In genomic region chr4:139950568-139950967, GRCh38 we compare ENCODE assay signal across 8 cellular contexts.
DNase-seq lines count a peak whose midpoint lies in the region; ATAC-seq and TF ChIP-seq lines count a peak whose summit lies in the region.

No MANE protein-coding gene starts in this region.

- H3F3A ChIP-seq in Loucy (ENCODE audit: low read depth), result peaks cover 7% of the 10 kb centered on the region

- no peak for DNase-seq in endothelial cell (ENCODE audit: low spot score)
- no peak for DNase-seq in middle frontal gyrus (ENCODE audit: extremely low spot score, low spot score)
- DNase-seq in spleen, result no peak
- DNase-seq in testis, result no peak
- no peak for DNase-seq in NCI-H2171 treated with DMSO at 0.1 percent for 48 hours (lab: John Stamatoyannopoulos, UW)

- H3K79me2 ChIP-seq in Loucy (ENCODE audit: insufficient read depth, low read length), result peaks cover 27% of the 10 kb centered on the region

- H3K4me3 Mint-ChIP-seq in endothelial cell (ENCODE audit: unreplicated experiment), result peak overlapping the region; percentile 47

- TF ChIP-seq CTCF in Loucy (conservative IDR thresholded peaks at IDR 0.05; ENCODE audit: low read length), result no peak
- no peak for TF ChIP-seq CTCF in endothelial cell (IDR thresholded peaks at IDR 0.05; ENCODE audit: unreplicated experiment)
- no peak for TF ChIP-seq CTCF in spleen (IDR thresholded peaks at IDR 0.05 in 8 of 11, conservative IDR thresholded peaks at IDR 0.05 in 3 of 11)
- TF ChIP-seq CTCF in testis (IDR thresholded peaks at IDR 0.05), result no peak

- H3K4me3 ChIP-seq in Loucy (ENCODE audit: low read length, poor library complexity, severe bottlenecking) (peak overlapping the region; percentile 55), spleen (no peak overlapping the region), testis (no peak overlapping the region)

- H3K27ac Mint-ChIP-seq in endothelial cell (ENCODE audit: unreplicated experiment), result no peak overlapping the region

- H3K27ac ChIP-seq in spleen (peak overlapping the region in 4 of 8 donors; percentile 11 to 40 (median 21)), testis (no peak overlapping the region)

- no peaks in the 10 kb centered on the region for H3K9me3 ChIP-seq in Loucy (ENCODE audit: insufficient read depth, low read depth, low read length)
- peaks cover 0 to 5% (median 0%) of the 10 kb centered on the region in 8 donors for H3K9me3 ChIP-seq in spleen
- no peaks in the 10 kb centered on the region for H3K9me3 ChIP-seq in testis

- H3K9me3 Mint-ChIP-seq in endothelial cell (ENCODE audit: unreplicated experiment), result no peaks in the 10 kb centered on the region

- WGBS in spleen, 5 donors, result 22 to 44% (median 32%) methylated on average over 5 of the region's 5 CpGs
- WGBS in testis, 2 donors, result 84 to 86% methylated on average over 5 of the region's 5 CpGs

- peaks cover 13% of the 10 kb centered on the region for H3K36me3 Mint-ChIP-seq in endothelial cell (ENCODE audit: low read depth, unreplicated experiment)

- H3K4me1 Mint-ChIP-seq in endothelial cell (ENCODE audit: unreplicated experiment), result no peaks in the 10 kb centered on the region

- intact Hi-C loops in spleen (cut with DNase I; ENCODE audit: low total_unique reads) (no loop called here), testis (cut with DNase I; ENCODE audit: low total_unique reads) (no loop called here)

- no peak for TF ChIP-seq POLR2A in spleen (IDR thresholded peaks at IDR 0.05)
- no peak for TF ChIP-seq POLR2A in testis (IDR thresholded peaks at IDR 0.05)

- peak overlapping the region; percentile 72 for H3K4me2 ChIP-seq in Loucy (ENCODE audit: low read depth, low read length, poor library complexity, severe bottlenecking)

- H3K27me3 Mint-ChIP-seq in endothelial cell (ENCODE audit: unreplicated experiment), result peaks cover 2% of the 10 kb centered on the region

- peak overlapping the region; percentile 31 for H3K9ac ChIP-seq in Loucy (ENCODE audit: low read depth, low read length, poor library complexity, severe bottlenecking)

- H3K4me1 ChIP-seq in Loucy (ENCODE audit: insufficient read depth, low read length, poor library complexity, severe bottlenecking) (peaks cover 46% of the 10 kb centered on the region), spleen (peaks cover 0 to 52% (median 19%) of the 10 kb centered on the region in 6 donors), testis (peaks cover 3% of the 10 kb centered on the region)

- no peaks in the 10 kb centered on the region for H4K20me1 ChIP-seq in Loucy (ENCODE audit: insufficient read depth, low read length, poor library complexity, severe bottlenecking)

- no peaks in the 10 kb centered on the region for H3K36me3 ChIP-seq in Loucy (ENCODE audit: insufficient read depth, low read length)
- no peaks in the 10 kb centered on the region for H3K36me3 ChIP-seq in spleen
- no peaks in the 10 kb centered on the region for H3K36me3 ChIP-seq in testis (ENCODE audit: low read depth, missing control alignments)

- H2AFZ ChIP-seq in Loucy (ENCODE audit: low read length), result no peak overlapping the region

- peak; percentile 95 for ATAC-seq in GM18511 (IDR thresholded peaks at IDR 0.05; ENCODE audit: unreplicated experiment)
- peak; percentile 89 for ATAC-seq in GM21786 (IDR thresholded peaks at IDR 0.05; ENCODE audit: unreplicated experiment)

- H3K9me2 ChIP-seq in Loucy (replicated peaks; ENCODE audit: low read depth, low read length), result no peaks in the 10 kb centered on the region

- no peaks in the 10 kb centered on the region for H3K27me3 ChIP-seq in Loucy (ENCODE audit: insufficient read depth, low read length, poor library complexity, severe bottlenecking)
- H3K27me3 ChIP-seq in spleen (replicated peaks in 1 of 7), result no peaks in the 10 kb centered on the region
- no peaks in the 10 kb centered on the region for H3K27me3 ChIP-seq in testis
